ENCODE assay signal across 2 cellular contexts in genomic region chr19:40025938-40026596, GRCh38.
A peak's percentile ranks its signal among the peaks of the same experiment; 100 is the strongest.
TF ChIP-seq lines count a peak whose summit lies in the region.

No MANE protein-coding gene starts in this region.

TF ChIP-seq in HepG2, 621 proteins besides CTCF, POLR2A, EP300 and RAD21:
- TF ChIP-seq ZFP90 (CRISPR knock-in tag; IDR thresholded peaks at IDR 0.05; ENCODE audit: borderline replicate concordance): no peak
- TF ChIP-seq ZNF317 (CRISPR knock-in tag; IDR thresholded peaks at IDR 0.05): peak; percentile 95
TF ChIP-seq in HepG2: peak in this region for 1.

TF ChIP-seq in GM12878, 131 proteins besides CTCF, POLR2A, EP300 and RAD21:
- TF ChIP-seq KDM1A (IDR thresholded peaks at IDR 0.05; ENCODE audit: borderline replicate concordance) (no peak), BCL11A (IDR thresholded peaks at IDR 0.05; ENCODE audit: low read depth, low read length) (no peak), ZBED1 (IDR thresholded peaks at IDR 0.05; ENCODE audit: borderline replicate concordance) (no peak), POLR2AphosphoS2 (IDR thresholded peaks at IDR 0.05; ENCODE audit: low read depth, low read length) (no peak), RUNX3 (IDR thresholded peaks at IDR 0.05; ENCODE audit: low read length) (no peak), ETV6 (conservative IDR thresholded peaks at IDR 0.05 in 1 of 2, IDR thresholded peaks at IDR 0.05 in 1 of 2; ENCODE audit: borderline replicate concordance in 1 of 2, low read depth in 1 of 2) (no peak), HDAC2 (IDR thresholded peaks at IDR 0.05) (no peak), NBN (IDR thresholded peaks at IDR 0.05) (no peak), KAT2A (conservative IDR thresholded peaks at IDR 0.05; ENCODE audit: control insufficient read depth, low read depth, low read length) (no peak), MXI1 (IDR thresholded peaks at IDR 0.05; ENCODE audit: low read depth, low read length) (no peak), STAT1 (conservative IDR thresholded peaks at IDR 0.05) (no peak), BACH1 (IDR thresholded peaks at IDR 0.05; ENCODE audit: borderline replicate concordance) (no peak), SPI1 (IDR thresholded peaks at IDR 0.05; ENCODE audit: borderline replicate concordance, insufficient read depth, low read depth, low read length) (no peak), YY1 (IDR thresholded peaks at IDR 0.05; ENCODE audit: low read depth, low read length) (no peak), CREB1 (IDR thresholded peaks at IDR 0.05; ENCODE audit: low read depth) (no peak), RCOR1 (conservative IDR thresholded peaks at IDR 0.05; ENCODE audit: low read depth, low read length) (no peak)
